In the genomic region with DNA sequence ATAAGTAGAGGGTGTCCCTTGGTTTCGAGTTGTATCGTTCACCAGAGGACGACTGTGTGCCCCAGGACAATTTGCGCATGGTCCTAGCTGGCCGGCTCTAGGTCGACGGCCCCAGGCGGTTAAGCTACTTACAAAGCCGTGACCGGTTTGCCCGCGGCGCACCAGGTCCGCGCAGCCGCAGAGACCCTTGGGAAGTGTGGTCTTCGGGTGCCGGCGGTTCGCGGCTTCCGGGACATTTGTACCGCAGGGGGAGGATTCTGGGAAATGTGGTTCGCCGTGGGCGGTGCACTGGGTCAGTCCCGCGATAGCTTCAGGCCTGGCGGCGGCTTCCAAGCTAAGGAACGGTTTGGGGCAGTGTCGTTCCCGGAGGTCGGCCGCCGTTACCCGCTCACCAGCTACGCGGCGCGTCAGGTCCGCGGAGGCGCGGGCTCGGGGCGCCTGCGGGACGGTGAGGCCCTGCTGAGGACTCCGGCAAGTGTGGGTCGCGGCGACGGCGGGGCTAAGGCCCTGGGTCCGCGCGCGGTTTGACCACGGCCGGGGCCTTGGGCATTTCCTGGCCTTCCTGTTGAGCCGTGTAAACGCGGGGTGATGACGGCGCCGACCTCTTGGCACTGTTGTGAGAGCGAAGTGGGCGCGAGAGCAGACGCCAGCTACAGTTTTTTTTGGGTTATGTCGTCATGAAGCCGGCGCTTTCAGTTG, we compare ENCODE assay signal across 8 cellular contexts. TPM values are rescaled to one million over a fixed set of nuclear protein-coding genes. Genes with fewer than 3 reads are reported as not detected.
DNase-seq lines count a peak whose midpoint lies in the region; ATAC-seq and TF ChIP-seq lines count a peak whose summit lies in the region.

Gene ZNF302, plus strand, starts transcription at position 293 of the 699 bp plus-strand sequence. CDS start 1,127 bp downstream, outside the sequence.

- ATAC-seq in GM19035 (IDR thresholded peaks at IDR 0.05; ENCODE audit: unreplicated experiment) (peak; percentile 89), HG03354 (IDR thresholded peaks at IDR 0.05; ENCODE audit: poor library complexity, severe bottlenecking, unreplicated experiment) (peak; percentile 89)
- peak; percentile 86 for ATAC-seq in activated CD4-positive, alpha-beta T cell treated with anti-CD3 and anti-CD28 coated beads for 36 hours

- H3K9me3 Mint-ChIP-seq in activated CD4-positive, alpha-beta T cell treated with anti-CD3 and anti-CD28 coated beads for 36 hours (ENCODE audit: low read depth): peaks cover 22% of the 10 kb centered on the region

- no peaks in the 10 kb centered on the region for H3K27me3 ChIP-seq in kidney epithelial cell (ENCODE audit: control insufficient read depth, insufficient read depth, low read length)

- DNase-seq in AG10803 (ENCODE audit: low read depth): peak; percentile 97
- peak; percentile 89 for DNase-seq in NCI-H460 (ENCODE audit: extremely low read depth, low read depth)
- peak; percentile 97 for DNase-seq in activated CD4-positive, alpha-beta T cell treated with anti-CD3 and anti-CD28 coated beads for 36 hours
- peak; percentile 98 for DNase-seq in choroid plexus epithelial cell (ENCODE audit: low read depth)
- peak; percentile 87 for DNase-seq in kidney epithelial cell (ENCODE audit: low read depth)
- peak; percentile 83 to 93 (median 88) for DNase-seq in stimulated activated CD4-positive, alpha-beta T cell treated with anti-CD3 and anti-CD28 coated beads, Interleukin-1b, Interleukin-23, amount 100 ng/mL, for 24 hours (ENCODE audit: low read depth in 4 of 4, low spot score in 1 of 4)

- H3K36me3 ChIP-seq in kidney epithelial cell (ENCODE audit: control insufficient read depth, insufficient read depth, low read length): no peaks in the 10 kb centered on the region

- peaks cover 55% of the 10 kb centered on the region for H3K36me3 Mint-ChIP-seq in activated CD4-positive, alpha-beta T cell treated with anti-CD3 and anti-CD28 coated beads for 36 hours (ENCODE audit: low read depth)

- no peaks in the 10 kb centered on the region for H3K27me3 Mint-ChIP-seq in activated CD4-positive, alpha-beta T cell treated with anti-CD3 and anti-CD28 coated beads for 36 hours

- no peak for TF ChIP-seq CTCF in AG10803 (conservative IDR thresholded peaks at IDR 0.05; ENCODE audit: low read length)
- TF ChIP-seq CTCF in choroid plexus epithelial cell (conservative IDR thresholded peaks at IDR 0.05; ENCODE audit: low read depth, low read length): no peak
- no peak for TF ChIP-seq CTCF in kidney epithelial cell (IDR thresholded peaks at IDR 0.05; ENCODE audit: insufficient read depth, low read length, poor library complexity, severe bottlenecking)

- peak within 1 kb of the TSS; percentile 72 for H3K4me3 ChIP-seq in AG10803 (ENCODE audit: low read length)
- peak within 1 kb of the TSS; percentile 69 for H3K4me3 ChIP-seq in choroid plexus epithelial cell (ENCODE audit: low read depth, low read length)
- peak within 1 kb of the TSS; percentile 86 for H3K4me3 ChIP-seq in kidney epithelial cell (ENCODE audit: low read depth, low read length)

- POLR2A ChIA-PET in activated CD4-positive, alpha-beta T cell treated with anti-CD3 and anti-CD28 coated beads for 36 hours (lab: Charles Lee): interaction anchor here (0.6 to 1.5 kb wide), 8 partner anchors 12 to 413 kb away, joined by 3 to 11 read pairs (median 4); partner anchors contain the start of genes UBA2 and ZNF181

- H3K4me3 Mint-ChIP-seq in activated CD4-positive, alpha-beta T cell treated with anti-CD3 and anti-CD28 coated beads for 36 hours: peak within 1 kb of the TSS; percentile 81

- CTCF ChIA-PET in activated CD4-positive, alpha-beta T cell treated with anti-CD3 and anti-CD28 coated beads for 36 hours (lab: Charles Lee): interaction anchor here (0.6 to 1.3 kb wide), 6 partner anchors 12 to 570 kb away, joined by 3 to 6 read pairs (median 3); partner anchors contain the start of gene ZNF181

- intact Hi-C loops in activated CD4-positive, alpha-beta T cell treated with anti-CD3 and anti-CD28 coated beads for 36 hours (cut with DNase I, micrococcal nuclease): loop anchor here (1.0 to 5.0 kb wide), 9 partner anchors 57 to 535 kb away; partner anchors contain the start of genes ZNF181 (in 2 of the 2), ZNF599 (in 2 of the 2), GPI (in 1 of the 2) and GRAMD1A (in 1 of the 2)

- peak within 1 kb of the TSS; percentile 99 for H3K27ac Mint-ChIP-seq in activated CD4-positive, alpha-beta T cell treated with anti-CD3 and anti-CD28 coated beads for 36 hours

- H3K4me1 Mint-ChIP-seq in activated CD4-positive, alpha-beta T cell treated with anti-CD3 and anti-CD28 coated beads for 36 hours: peaks cover 23% of the 10 kb centered on the region

RNA-seq across cellular contexts. Expression of gene ZNF302, which starts in this region (rescaled TPM):
- total RNA-seq in NCI-H460 (2014; rRNA removed; shearing (Covaris generic)): 15.5 and 15.7 TPM in 2 replicates
- polyA plus RNA-seq in NCI-H460 (2014; cell fraction: nucleus; rRNA removed): 23.5 and 25.3 TPM in 2 replicates
- total RNA-seq in activated CD4-positive, alpha-beta T cell treated with anti-CD3 and anti-CD28 coated beads for 36 hours: 10 to 100 TPM; 17.1 to 17.6 TPM
- 14.7 and 17.1 TPM in 2 replicates for total RNA-seq in kidney epithelial cell

Comparison
In these comparisons a context has a peak if more than half of its experiments do, and no peak if none do; other contexts are left out.
1. Peak in every context shown above with its lines: DNase-seq, ATAC-seq and H3K4me3 ChIP-seq.